ENCODE assay signal across 25 cellular contexts in the genomic region with DNA sequence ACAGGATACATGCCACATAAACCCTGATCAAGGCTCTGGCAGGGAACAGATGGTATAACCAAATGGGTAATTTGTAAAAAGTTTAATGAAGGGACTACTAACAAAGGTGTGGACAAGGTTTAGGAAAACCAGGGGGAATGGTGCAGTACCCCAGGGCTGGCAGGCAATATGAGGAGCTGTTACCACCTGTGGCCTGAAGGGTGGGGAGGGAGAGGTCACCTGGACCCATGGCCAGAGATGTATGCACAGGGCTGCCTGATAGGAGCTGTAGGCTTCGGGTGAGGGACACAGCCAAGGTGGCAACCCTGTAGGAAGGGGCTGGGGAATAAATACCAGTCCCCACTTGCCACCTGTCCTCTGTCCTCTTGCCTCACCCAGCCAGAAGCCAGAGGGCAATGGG. TPM values are rescaled to one million over a fixed set of nuclear protein-coding genes. Genes with fewer than 3 reads are reported as not detected.
DNase-seq lines count a peak whose midpoint lies in the region; ATAC-seq, FAIRE-seq and TF ChIP-seq lines count a peak whose summit lies in the region.
"Had no signal": no experiment of that assay in that cellular context is flagged by ENCODE, and none has a peak within 500 bp of the region (broad histone marks: within the 10 kb centered on the region; RNA-seq: fewer than 3 reads in every experiment).

No MANE protein-coding gene starts in this region.

- H3K9me3 ChIP-seq in HCT116 (ENCODE audit: control insufficient read depth in 1 of 2, insufficient read depth in 1 of 2, low read depth in 1 of 2, low read length in 2 of 2) (no peaks in the 10 kb centered on the region), neural progenitor cell (ENCODE audit: low read depth) (no peaks in the 10 kb centered on the region)
- H3K9me3 ChIP-seq: gastroesophageal sphincter, left ventricle myocardium inferior, SJSA1 had no signal

- peaks cover 69% of the 10 kb centered on the region for H3K4me1 Mint-ChIP-seq in activated naive CD4-positive, alpha-beta T cell treated with anti-CD3 and anti-CD28 coated beads, Interleukin-2, amount 10 ng/mL, durations not matched to agents 7 days and 5 days
- H3K4me1 Mint-ChIP-seq in activated naive CD8-positive, alpha-beta T cell (ENCODE audit: low read depth): peaks cover 79% of the 10 kb centered on the region
- peaks cover 14% of the 10 kb centered on the region for H3K4me1 Mint-ChIP-seq in neural progenitor cell

- CTCF ChIA-PET in activated naive CD4-positive, alpha-beta T cell treated with anti-CD3 and anti-CD28 coated beads, Interleukin-2, amount 10 ng/mL, durations not matched to agents 7 days and 5 days (lab: Charles Lee): interaction anchor here (0.6 to 2.7 kb wide), 2 partner anchors 24 to 55 kb away, joined by 4 to 11 read pairs; no protein-coding TSS in a partner anchor
- CTCF ChIA-PET in HCT116 (lab: Charles Lee): interaction anchor here (0.7 kb wide), 1 partner anchor 339 kb away, joined by 3 read pairs; no protein-coding TSS in a partner anchor

- DNase-seq in activated naive CD4-positive, alpha-beta T cell treated with anti-CD3 and anti-CD28 coated beads, Interleukin-2, amount 10 ng/mL, durations not matched to agents 7 days and 5 days: no peak
- DNase-seq in activated naive CD4-positive, alpha-beta T cell (lab: John Stamatoyannopoulos, UW): no peak
- no peak for DNase-seq in HCT116 (ENCODE audit: low read depth, low spot score)
- DNase-seq in neural progenitor cell (ENCODE audit: low spot score): no peak
- DNase-seq in H54 (ENCODE audit: insufficient read length, low spot score): no peak
- no peak for DNase-seq in mesenteric fat pad (ENCODE audit: low spot score)
- DNase-seq in GM13976 (ENCODE audit: low spot score): no peak
- DNase-seq: activated CD4-positive, alpha-beta T cell treated with anti-CD3 and anti-CD28 coated beads, Interleukin-2, amount 10 ng/mL, durations not matched to agents 24 days and 14 days; AML-193; Calu3; cortex of kidney; HCEC 1CT; hypothalamus; left ventricle myocardium inferior; NCI-H1694 treated with DMSO at 0.1 percent for 48 hours; NCI-H526 treated with DMSO at 0.1 percent for 48 hours; stimulated activated CD4-positive, alpha-beta T cell treated with anti-CD3 and anti-CD28 coated beads, Interleukin-1b, Interleukin-23, amount 100 ng/mL, for 48 hours had no signal

- H3K9me3 Mint-ChIP-seq in activated naive CD4-positive, alpha-beta T cell treated with anti-CD3 and anti-CD28 coated beads, Interleukin-2, amount 10 ng/mL, durations not matched to agents 7 days and 5 days: no peaks in the 10 kb centered on the region
- no peaks in the 10 kb centered on the region for H3K9me3 Mint-ChIP-seq in activated naive CD8-positive, alpha-beta T cell (ENCODE audit: low read depth)
- H3K9me3 Mint-ChIP-seq in neural progenitor cell: no peaks in the 10 kb centered on the region
- H3K9me3 Mint-ChIP-seq: activated CD4-positive, alpha-beta T cell treated with anti-CD3 and anti-CD28 coated beads, Interleukin-2, amount 10 ng/mL, durations not matched to agents 24 days and 14 days; activated T-helper 2 cell treated with anti-CD3 and anti-CD28 coated beads, Interferon-gamma antibody, Interleukin-2, Interleukin-4, amounts not matched to agents 10 μg/mL and 5 μg/mL and 100 μg/mL, durations not matched to agents 14 hours and 24 hours and 36 hours had no signal

- H3K9ac ChIP-seq in HCT116 (ENCODE audit: low read length) (no peak overlapping the region), neural progenitor cell (no peak overlapping the region)

- no peak for FAIRE-seq in H54 (lab: Jason Lieb, UNC)
- FAIRE-seq: A204.1, GM12878, urothelium cell line had no signal

- no peaks in the 10 kb centered on the region for H4K20me1 ChIP-seq in HCT116 (ENCODE audit: insufficient read depth)
- no peaks in the 10 kb centered on the region for H4K20me1 ChIP-seq in neural progenitor cell (ENCODE audit: low read depth)

- H3K36me3 Mint-ChIP-seq in activated naive CD4-positive, alpha-beta T cell treated with anti-CD3 and anti-CD28 coated beads, Interleukin-2, amount 10 ng/mL, durations not matched to agents 7 days and 5 days: no peaks in the 10 kb centered on the region
- H3K36me3 Mint-ChIP-seq in activated naive CD8-positive, alpha-beta T cell: no peaks in the 10 kb centered on the region
- no peaks in the 10 kb centered on the region for H3K36me3 Mint-ChIP-seq in neural progenitor cell

- no peaks in the 10 kb centered on the region for H3K9me2 ChIP-seq in HCT116 (ENCODE audit: insufficient read depth)

- intact Hi-C loops in HCT116 (cut with micrococcal nuclease): no loop called here

- peak overlapping the region; percentile 50 for H3K27ac Mint-ChIP-seq in activated naive CD4-positive, alpha-beta T cell treated with anti-CD3 and anti-CD28 coated beads, Interleukin-2, amount 10 ng/mL, durations not matched to agents 7 days and 5 days
- peak overlapping the region; percentile 66 for H3K27ac Mint-ChIP-seq in activated naive CD8-positive, alpha-beta T cell
- H3K27ac Mint-ChIP-seq in neural progenitor cell: peak overlapping the region; percentile 82
- H3K27ac Mint-ChIP-seq: activated CD4-positive, alpha-beta T cell treated with anti-CD3 and anti-CD28 coated beads, Interleukin-2, amount 10 ng/mL, durations not matched to agents 24 days and 14 days; activated T-helper 2 cell treated with anti-CD3 and anti-CD28 coated beads, Interferon-gamma antibody, Interleukin-2, Interleukin-4, amounts not matched to agents 10 μg/mL and 5 μg/mL and 100 μg/mL, durations not matched to agents 14 hours and 24 hours and 36 hours had no signal

- peaks cover 16% of the 10 kb centered on the region for H3K27me3 Mint-ChIP-seq in activated naive CD4-positive, alpha-beta T cell treated with anti-CD3 and anti-CD28 coated beads, Interleukin-2, amount 10 ng/mL, durations not matched to agents 7 days and 5 days
- no peaks in the 10 kb centered on the region for H3K27me3 Mint-ChIP-seq in activated naive CD8-positive, alpha-beta T cell
- peaks cover 5% of the 10 kb centered on the region for H3K27me3 Mint-ChIP-seq in neural progenitor cell (ENCODE audit: insufficient read depth, low read depth)

- POLR2A ChIA-PET in HCT116 (lab: Charles Lee): no interaction called here

- H3K79me2 ChIP-seq in HCT116 (ENCODE audit: insufficient read depth, low read length) (no peaks in the 10 kb centered on the region), neural progenitor cell (ENCODE audit: low read depth) (no peaks in the 10 kb centered on the region)

- H3K27ac ChIP-seq in HCT116 (ENCODE audit: low read depth, low read length) (no peak overlapping the region), neural progenitor cell (no peak overlapping the region)
- H3K27ac ChIP-seq: gastroesophageal sphincter, left ventricle myocardium inferior, SJSA1 had no signal

- BruUV-seq in HCT116 (replicated peaks; lab: Mats Ljungman, UMichigan): no TSS peak

- peaks cover 9 to 24% of the 10 kb centered on the region in 2 experiments; a peak in 3 of 4 replicates for H3K4me1 ChIP-seq in HCT116 (ENCODE audit: control insufficient read depth in 1 of 2, insufficient read depth in 2 of 2, low read length in 2 of 2)
- H3K4me1 ChIP-seq in neural progenitor cell: peaks cover 15% of the 10 kb centered on the region
- H3K4me1 ChIP-seq: gastroesophageal sphincter, left ventricle myocardium inferior, SJSA1 had no signal

- peak; percentile 50; the same call in 1 of the 2 replicates for ATAC-seq in HCT116
- ATAC-seq: gastroesophageal sphincter, GM12878 had no signal

- in situ Hi-C loops in GM13976 (cut with MboI; ENCODE audit: low sequenced_read_pairs, unreplicated experiment): no loop called here

- no peak for TF ChIP-seq POLR2A in HCT116 (IDR thresholded peaks at IDR 0.05; ENCODE audit: borderline replicate concordance, extremely low read depth, insufficient read depth, insufficient read length)
- TF ChIP-seq POLR2A in H54 (IDR thresholded peaks at IDR 0.05; ENCODE audit: low read depth, low read length): no peak

- no peaks in the 10 kb centered on the region for H3K27me3 ChIP-seq in HCT116 (ENCODE audit: insufficient read depth, low read length)
- no peaks in the 10 kb centered on the region for H3K27me3 ChIP-seq in neural progenitor cell
- H3K27me3 ChIP-seq: gastroesophageal sphincter, SJSA1 had no signal

- peaks cover 6% of the 10 kb centered on the region for H3F3A ChIP-seq in neural progenitor cell (ENCODE audit: low read depth)

- no peak for TF ChIP-seq RAD21 in HCT116 (IDR thresholded peaks at IDR 0.05; ENCODE audit: low read depth)

- RAD21 ChIA-PET in HCT116 (lab: Charles Lee; ENCODE audit: low non-redundant PET in 1 of 2, low total read pairs in 2 of 2, uncharacterized antibody in 2 of 2, unreplicated experiment in 2 of 2): no interaction called here

- no peak overlapping the region for H3K4me2 ChIP-seq in HCT116 (ENCODE audit: low read length)
- no peak overlapping the region for H3K4me2 ChIP-seq in neural progenitor cell

- H3K4me3 Mint-ChIP-seq in activated naive CD4-positive, alpha-beta T cell treated with anti-CD3 and anti-CD28 coated beads, Interleukin-2, amount 10 ng/mL, durations not matched to agents 7 days and 5 days: no peak overlapping the region
- H3K4me3 Mint-ChIP-seq in activated naive CD8-positive, alpha-beta T cell: peak overlapping the region; percentile 32
- H3K4me3 Mint-ChIP-seq in neural progenitor cell: no peak overlapping the region
- H3K4me3 Mint-ChIP-seq: activated CD4-positive, alpha-beta T cell treated with anti-CD3 and anti-CD28 coated beads, Interleukin-2, amount 10 ng/mL, durations not matched to agents 24 days and 14 days had no signal

- H2AFZ ChIP-seq in HCT116 (ENCODE audit: low read depth, low read length, poor library complexity, severe bottlenecking) (no peak overlapping the region), neural progenitor cell (replicated peaks) (no peak overlapping the region)

- no peaks in the 10 kb centered on the region for H3K36me3 ChIP-seq in HCT116 (ENCODE audit: control insufficient read depth in 1 of 2, insufficient read depth in 2 of 2, low read length in 2 of 2)
- no peaks in the 10 kb centered on the region for H3K36me3 ChIP-seq in neural progenitor cell
- H3K36me3 ChIP-seq: gastroesophageal sphincter, left ventricle myocardium inferior, SJSA1 had no signal

- TF ChIP-seq CTCF in HCT116 (IDR thresholded peaks at IDR 0.05 in 2 of 3, conservative IDR thresholded peaks at IDR 0.05 in 1 of 3; ENCODE audit: borderline replicate concordance in 1 of 3, insufficient read depth in 1 of 3, low read depth in 2 of 3, low read length in 2 of 3): no peak
- no peak for TF ChIP-seq CTCF in neural progenitor cell (IDR thresholded peaks at IDR 0.05)
- TF ChIP-seq CTCF in GM13976 (IDR thresholded peaks at IDR 0.05; ENCODE audit: borderline replicate concordance, control extremely low read depth, extremely low read depth, insufficient read depth, missing control alignments): no peak

- H3K4me3 ChIP-seq in HCT116 (replicated peaks in 1 of 2; ENCODE audit: low read depth in 1 of 2, low read length in 2 of 2) (no peak overlapping the region), neural progenitor cell (no peak overlapping the region)
- H3K4me3 ChIP-seq: gastroesophageal sphincter, GM12878, left ventricle myocardium inferior, SJSA1, skin epidermis had no signal

RNA-seq across cellular contexts. Expression of gene ID3, which starts 51.4 kb away (rescaled TPM):
- total RNA-seq in HCT116 (2021; ENCODE audit: unreplicated experiment): 183 TPM
- 116 and 167 TPM in 2 replicates for polyA plus RNA-seq in HCT116 (2012)
- 99.9 and 235 TPM in 2 replicates for total RNA-seq in neural progenitor cell (ENCODE audit: low replicate concordance)
- total RNA-seq in mesenteric fat pad: 168 TPM
